Comparison of ENCODE assay signal across 19 cellular contexts in the genomic region with DNA sequence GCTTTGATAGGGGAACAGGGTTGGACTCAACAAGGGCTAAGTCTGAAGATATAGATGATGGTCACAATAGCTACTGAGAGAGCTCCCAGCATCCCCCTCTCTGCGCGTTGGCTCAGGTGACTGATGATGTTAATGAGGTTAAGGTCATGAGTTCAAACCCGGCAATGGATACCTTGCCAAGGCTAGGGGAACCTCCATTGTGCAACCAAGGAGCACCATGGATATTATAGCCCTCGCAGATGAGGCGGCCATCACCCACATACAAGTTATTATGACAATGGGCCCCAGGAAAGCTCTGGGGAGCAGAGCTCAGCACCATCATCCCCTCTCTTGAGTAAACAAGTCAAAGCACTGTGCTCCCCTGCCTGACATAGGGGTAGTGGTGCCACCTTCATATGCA. TPM values are rescaled to one million over a fixed set of nuclear protein-coding genes. Genes with fewer than 3 reads are reported as not detected.
DNase-seq lines count a peak whose midpoint lies in the region; ATAC-seq and FAIRE-seq lines count a peak whose summit lies in the region.
"Had no signal": no experiment of that assay in that cellular context is flagged by ENCODE, and none has a peak within 500 bp of the region (broad histone marks: within the 10 kb centered on the region; RNA-seq: fewer than 3 reads in every experiment).

No MANE protein-coding gene starts in this region.

- 92% methylated on average over 5 of the region's 5 CpGs for WGBS in right cardiac atrium

- intact Hi-C loops in cardiac septum (cut with DNase I), result no loop called here
- intact Hi-C loops in right cardiac atrium (cut with DNase I), result no loop called here

- H3K27ac ChIP-seq in right cardiac atrium (ENCODE audit: low read length) (no peak overlapping the region), cingulate gyrus (ENCODE audit: low read depth, low read length) (peak overlapping the region; percentile 50)
- H3K27ac ChIP-seq: BLaER1 treated with 17β-estradiol and CSF1 and Interleukin-3, amounts not matched to agents 10 nM and 100 nM; GM23248; HL-60 had no signal

- H3K4me3 ChIP-seq in right cardiac atrium (ENCODE audit: low read length), result no peak overlapping the region
- H3K4me3 ChIP-seq: BLaER1 treated with 17β-estradiol and CSF1 and Interleukin-3, amounts not matched to agents 10 nM and 100 nM; GM12878; GM23248 had no signal

- FAIRE-seq in RCC 7860 (lab: Jason Lieb, UNC), result no peak
- FAIRE-seq: GM12878, GM18507, H54 had no signal

- no peaks in the 10 kb centered on the region for H3K27me3 ChIP-seq in right cardiac atrium (ENCODE audit: control insufficient read depth, insufficient read depth)
- H3K27me3 ChIP-seq: BLaER1 treated with 17β-estradiol and CSF1 and Interleukin-3, amounts not matched to agents 10 nM and 100 nM had no signal

- DNase-seq in cardiac septum (ENCODE audit: low spot score) (peak; percentile 44), right cardiac atrium (no peak), mesenteric fat pad (ENCODE audit: low spot score) (peak; percentile 75), NCI-H748 treated with DMSO at 0.1 percent for 48 hours (lab: John Stamatoyannopoulos, UW) (no peak), RCC 7860 (ENCODE audit: low spot score) (no peak)
- DNase-seq: ACHN; CD4-positive, CD25-positive, alpha-beta regulatory T cell; DMS79; GM23248 had no signal

- peaks cover 2% of the 10 kb centered on the region for H3K4me1 ChIP-seq in right cardiac atrium (ENCODE audit: control insufficient read depth, insufficient read depth, low read length)

- ATAC-seq in right cardiac atrium, result no peak
- ATAC-seq in GM19452 (IDR thresholded peaks at IDR 0.05; ENCODE audit: unreplicated experiment), result no peak
- ATAC-seq: GM12878, HCT116 had no signal

- H3K9me3 ChIP-seq in right cardiac atrium (ENCODE audit: control insufficient read depth, low read length), result no peaks in the 10 kb centered on the region
- H3K9me3 ChIP-seq: BLaER1 treated with 17β-estradiol and CSF1 and Interleukin-3, amounts not matched to agents 10 nM and 100 nM had no signal

RNA-seq across cellular contexts. Expression of a gene that starts 8.2 kb away (rescaled TPM):
- 0.51 TPM for total RNA-seq in cardiac septum
- total RNA-seq in right cardiac atrium, result 1 to 10 TPM in 2 of 4 donors, under 1 TPM in 2; 0.50 to 1.5 (median 1.0) TPM
- polyA plus RNA-seq in right cardiac atrium, result 0.48 TPM
- 1.5 TPM for total RNA-seq in mesenteric fat pad
- total RNA-seq: A172, G401, GM23248 had no signal
- polyA plus RNA-seq: GM23248 had no signal

Comparison
In these comparisons a context has a peak if more than half of its experiments do, and no peak if none do; other contexts are left out.
1. DNase-seq: peak in cardiac septum (single experiment) and mesenteric fat pad (single experiment); none in right cardiac atrium (0 of 3), NCI-H748 treated with DMSO at 0.1 percent for 48 hours (single experiment) and RCC 7860 (single experiment).